Comparison of ENCODE assay signal across 9 cellular contexts in the genomic region with DNA sequence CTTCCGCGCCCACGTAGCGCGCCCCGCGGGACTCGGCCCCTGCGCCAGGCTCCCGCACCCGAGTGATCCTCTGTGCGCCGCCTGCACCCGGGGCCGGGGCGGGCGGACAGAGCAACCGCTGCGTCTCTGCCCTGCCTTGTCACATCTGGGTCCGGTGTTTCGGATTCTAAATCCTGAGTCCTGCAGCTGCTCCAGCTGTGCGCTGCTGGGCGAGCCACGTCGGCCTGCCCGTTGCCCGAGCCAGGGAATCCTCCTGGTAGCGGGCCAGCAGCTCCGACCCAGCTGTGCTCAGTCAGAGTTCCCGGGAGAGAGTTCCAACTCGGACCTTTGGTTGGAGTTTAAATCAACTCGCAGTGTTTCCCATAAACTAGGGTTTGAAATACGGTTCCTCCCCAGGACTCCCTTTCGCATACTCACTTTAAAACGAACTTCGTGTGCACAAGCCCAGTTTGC. TPM values are rescaled to one million over a fixed set of nuclear protein-coding genes. Genes with fewer than 3 reads are reported as not detected.
DNase-seq lines count a peak whose midpoint lies in the region; ATAC-seq and TF ChIP-seq lines count a peak whose summit lies in the region.
"Had no signal": no experiment of that assay in that cellular context is flagged by ENCODE, and none has a peak within 500 bp of the region (broad histone marks: within the 10 kb centered on the region; RNA-seq: fewer than 3 reads in every experiment).

No MANE protein-coding gene starts in this region.

- no peaks in the 10 kb centered on the region for H3K36me3 ChIP-seq in A673 (ENCODE audit: insufficient read depth, low read length, poor library complexity, severe bottlenecking)
- no peaks in the 10 kb centered on the region for H3K36me3 ChIP-seq in IMR-90 (ENCODE audit: control insufficient read depth, insufficient read depth, low read length)
- H3K36me3 ChIP-seq in esophagus squamous epithelium, result no peaks in the 10 kb centered on the region

- peaks cover 92% of the 10 kb centered on the region for H3K27me3 ChIP-seq in A673 (replicated peaks; ENCODE audit: insufficient read depth, low read depth, low read length, poor library complexity)
- peaks cover 3% of the 10 kb centered on the region for H3K27me3 ChIP-seq in IMR-90 (ENCODE audit: control insufficient read depth, insufficient read depth, low read length)
- peaks cover 15 to 100% (median 22%) of the 10 kb centered on the region in 4 donors for H3K27me3 ChIP-seq in esophagus squamous epithelium

- no peak overlapping the region for H2AK5ac ChIP-seq in IMR-90 (ENCODE audit: low read depth, low read length)

- H3K56ac ChIP-seq in IMR-90 (ENCODE audit: extremely low read depth, insufficient read depth, low read length), result peak overlapping the region; percentile 46; the same call in 1 of the 2 replicates

- no peak overlapping the region for H4K5ac ChIP-seq in IMR-90 (ENCODE audit: low read depth, low read length)

- 1% methylated on average over 14 of the region's 36 CpGs; no CpG with 5 or more reads in 1 of the 2 experiments for WGBS in IMR-90 (ENCODE audit: extremely low coverage in 2 of 2, insufficient read length in 1 of 2), 2 experiments
- WGBS in esophagus squamous epithelium, 2 donors, result 0 to 7% methylated on average over 2 to 3 of the region's 36 CpGs

- CTCF ChIA-PET in A673 (lab: Charles Lee) (no interaction called here), IMR-90 (lab: Yijun Ruan, JAX) (no interaction called here)

- no peak for TF ChIP-seq RAD21 in IMR-90 (IDR thresholded peaks at IDR 0.05; ENCODE audit: low read length)

- H3K4me1 ChIP-seq in A673 (ENCODE audit: insufficient read depth, low read length, poor library complexity, severe bottlenecking) (no peaks in the 10 kb centered on the region), IMR-90 (ENCODE audit: control insufficient read depth, insufficient read depth, low read length) (peaks cover 11% of the 10 kb centered on the region), esophagus squamous epithelium (peaks cover 25 to 54% (median 31%) of the 10 kb centered on the region in 3 donors)

- peak overlapping the region; percentile 80 for H2AK9ac ChIP-seq in IMR-90 (replicated peaks; ENCODE audit: low read depth, low read length, poor library complexity)

- H3K18ac ChIP-seq in IMR-90 (ENCODE audit: low read depth, low read length), result no peak overlapping the region

- H2AFZ ChIP-seq in IMR-90 (replicated peaks; ENCODE audit: low read length, poor library complexity), result peak overlapping the region; percentile 93

- H4K91ac ChIP-seq in IMR-90 (ENCODE audit: insufficient read depth, low read depth, low read length), result peak overlapping the region; percentile 11

- TF ChIP-seq POLR2A in IMR-90 (IDR thresholded peaks at IDR 0.05; ENCODE audit: low read depth, low read length), result no peak
- TF ChIP-seq POLR2A in esophagus squamous epithelium (IDR thresholded peaks at IDR 0.05), result no peak
- TF ChIP-seq POLR2A in erythroblast (IDR thresholded peaks at IDR 0.05; ENCODE audit: low read length), result no peak

- no peaks in the 10 kb centered on the region for H3K9me3 ChIP-seq in A673 (ENCODE audit: low read depth, low read length, poor library complexity, severe bottlenecking)
- H3K9me3 ChIP-seq in IMR-90 (ENCODE audit: control insufficient read depth, insufficient read depth, low read length), result no peaks in the 10 kb centered on the region
- no peaks in the 10 kb centered on the region for H3K9me3 ChIP-seq in esophagus squamous epithelium

- no peak; the same call in 1 of the 2 replicates for ATAC-seq in IMR-90 (ENCODE audit: low read depth)
- ATAC-seq: K562 had no signal

- dilution Hi-C loops in IMR-90 (cut with HindIII; ENCODE audit: low sequenced_read_pairs, unreplicated experiment), result no loop called here

- H3K9ac ChIP-seq in IMR-90 (ENCODE audit: low read depth, low read length), result peak overlapping the region; percentile 37

- H3K9me1 ChIP-seq in IMR-90 (ENCODE audit: insufficient read depth, low read length), result peaks cover 5% of the 10 kb centered on the region; the same call in 1 of the 2 replicates

- H3K14ac ChIP-seq in IMR-90 (replicated peaks; ENCODE audit: low read depth, low read length), result no peak overlapping the region

- no peak overlapping the region; the same call in 1 of the 2 replicates for H2BK120ac ChIP-seq in IMR-90 (ENCODE audit: low read depth, low read length)

- in situ Hi-C loops in IMR-90 (cut with MboI; ENCODE audit: low sequenced_read_pairs), result no loop called here

- intact Hi-C loops in A673 (cut with micrococcal nuclease; ENCODE audit: unreplicated experiment), result no loop called here
- intact Hi-C loops in IMR-90 (cut with micrococcal nuclease), result loop anchor here (1.0 to 10.0 kb wide), 5 partner anchors 65 to 441 kb away; no protein-coding TSS in a partner anchor
- intact Hi-C loops in esophagus squamous epithelium (cut with DNase I), result no loop called here

- peak overlapping the region; percentile 15 for H2BK5ac ChIP-seq in IMR-90 (ENCODE audit: low read depth, low read length, poor library complexity, severe bottlenecking)

- BruUV-seq in A673 (replicated peaks; lab: Mats Ljungman, UMichigan), result no TSS peak
- no TSS peak for BruUV-seq in IMR-90 (replicated peaks; lab: Mats Ljungman, UMichigan)

- peak overlapping the region; percentile 2 to 9; a peak in 2 of 4 replicates for H4K8ac ChIP-seq in IMR-90 (ENCODE audit: low read depth in 2 of 2, low read length in 2 of 2)

- H3K27ac ChIP-seq in A673 (ENCODE audit: low read depth, low read length, poor library complexity, severe bottlenecking) (no peak overlapping the region), IMR-90 (ENCODE audit: insufficient read depth, low read length) (peak overlapping the region; percentile 4), esophagus squamous epithelium (peak overlapping the region in 1 of 4 donors; percentile 46)

- POLR2A ChIA-PET in A673 (lab: Charles Lee; ENCODE audit: low non-redundant PET) (no interaction called here), IMR-90 (lab: Charles Lee; ENCODE audit: unreplicated experiment) (no interaction called here)

- DNase-seq in A673 (ENCODE audit: low spot score) (peak; percentile 11), IMR-90 (peak; percentile 61), esophagus squamous epithelium (lab: John Stamatoyannopoulos, UW) (no peak), myocyte (ENCODE audit: low read depth) (peak; percentile 74), GOT3 (lab: John Stamatoyannopoulos, UW) (no peak), SKM-1 (lab: John Stamatoyannopoulos, UW; ENCODE audit: unreplicated experiment) (no peak), erythroblast (lab: John Stamatoyannopoulos, UW) (no peak), NCI-H774 (lab: John Stamatoyannopoulos, UW) (no peak)

- peak overlapping the region; percentile 66; the same call in 1 of the 2 replicates for H3K23ac ChIP-seq in IMR-90 (ENCODE audit: low read depth, low read length)

- H4K20me1 ChIP-seq in IMR-90 (ENCODE audit: insufficient read depth, low read length), result peaks cover 17% of the 10 kb centered on the region

- H3K79me1 ChIP-seq in IMR-90 (ENCODE audit: low read depth in 1 of 2, low read length in 2 of 2), result peaks cover 7 to 17% of the 10 kb centered on the region in 2 experiments; a peak in 2 of 4 replicates

- H2BK20ac ChIP-seq in IMR-90 (ENCODE audit: low read depth, low read length), result no peak overlapping the region

- no peak overlapping the region for H2BK15ac ChIP-seq in IMR-90 (ENCODE audit: low read depth, low read length)

- H3K4me2 ChIP-seq in IMR-90 (ENCODE audit: low read depth, low read length), result peak overlapping the region; percentile 95

- TF ChIP-seq CTCF in A673 (conservative IDR thresholded peaks at IDR 0.05; ENCODE audit: low read depth, low read length), result no peak
- TF ChIP-seq CTCF in IMR-90 (conservative IDR thresholded peaks at IDR 0.05; ENCODE audit: low read depth, low read length), result no peak
- no peak for TF ChIP-seq CTCF in esophagus squamous epithelium (IDR thresholded peaks at IDR 0.05)

- H3K4me3 ChIP-seq in A673 (ENCODE audit: low read depth, low read length, poor library complexity, severe bottlenecking), result peak overlapping the region; percentile 45
- peak overlapping the region; percentile 75 for H3K4me3 ChIP-seq in IMR-90 (ENCODE audit: insufficient read depth, low read depth, low read length)
- peak overlapping the region; percentile 32 to 65 (median 46) for H3K4me3 ChIP-seq in esophagus squamous epithelium
- H3K4me3 ChIP-seq: K562 had no signal

- peak overlapping the region; percentile 65 for H3K4ac ChIP-seq in IMR-90 (ENCODE audit: low read depth, low read length)

TF ChIP-seq in IMR-90, 13 proteins besides CTCF, POLR2A, EP300 and RAD21:
- TF ChIP-seq RCOR1 (IDR thresholded peaks at IDR 0.05; ENCODE audit: insufficient replicate concordance, low read length), result no peak
- no peak for TF ChIP-seq MXI1 (IDR thresholded peaks at IDR 0.05; ENCODE audit: borderline replicate concordance, low read depth, low read length)
- TF ChIP-seq NFE2L2 (IDR thresholded peaks at IDR 0.05; ENCODE audit: low read depth, low read length), result no peak
- no peak for TF ChIP-seq CEBPB (IDR thresholded peaks at IDR 0.05; ENCODE audit: low read depth, low read length)
- TF ChIP-seq MAFK (IDR thresholded peaks at IDR 0.05; ENCODE audit: low read depth, low read length), result no peak
- no peak for TF ChIP-seq RFX5 (IDR thresholded peaks at IDR 0.05; ENCODE audit: low read depth, low read length)
- no peak for TF ChIP-seq FOS (IDR thresholded peaks at IDR 0.05; ENCODE audit: low read depth, low read length)
- no peak for TF ChIP-seq SMC3 (IDR thresholded peaks at IDR 0.05; ENCODE audit: low read depth, low read length)
- no peak for TF ChIP-seq BHLHE40 (IDR thresholded peaks at IDR 0.05; ENCODE audit: low read depth, low read length)
TF ChIP-seq in IMR-90: peak in this region for 0.

RNA-seq across cellular contexts. Expression of gene PDE10A, which starts 0.3 kb away (rescaled TPM):
- 2.3 and 2.7 TPM in 2 replicates for total RNA-seq in A673 (2021)
- total RNA-seq in IMR-90 (2012; rRNA removed), result 12.4 and 15.8 TPM in 2 replicates
- polyA plus RNA-seq in IMR-90 (2012; rRNA removed), result 3.4 and 3.9 TPM in 2 replicates
- polyA plus RNA-seq in IMR-90 (2012; cell fraction: cytosol; rRNA removed), result 2.7 and 3.3 TPM in 2 replicates
- 6.8 and 27.2 TPM in 2 replicates for polyA plus RNA-seq in IMR-90 (2012; cell fraction: nucleus; rRNA removed; ENCODE audit: low replicate concordance)
- total RNA-seq in esophagus squamous epithelium, result 1 to 10 TPM in 3 of 4 donors, under 1 TPM in 1; 0.27 to 3.1 (median 1.4) TPM
- 15.8 and 16.2 TPM in 2 replicates for total RNA-seq in myocyte
- polyA plus RNA-seq in myocyte (2012), result 7.1 TPM
- polyA plus RNA-seq: K562 had no signal

Comparison
In these comparisons a context has a peak if more than half of its experiments do, and no peak if none do; other contexts are left out.
1. DNase-seq: peak in A673 (single experiment), IMR-90 (single experiment) and myocyte (single experiment); none in esophagus squamous epithelium (single experiment), GOT3 (single experiment), SKM-1 (single experiment), erythroblast (0 of 2) and NCI-H774 (single experiment).
2. Peak in every context shown above with its lines, with median percentiles within 50 percentile points of each other: H3K4me3 ChIP-seq.